Comparison of ENCODE assay signal across 1 cellular context in genomic region chr11:8654503-8654902, GRCh38.
TF ChIP-seq lines count a peak whose summit lies in the region.

No MANE protein-coding gene starts in this region.

TF ChIP-seq in HepG2, 621 proteins besides CTCF, POLR2A, EP300 and RAD21:
- TF ChIP-seq MLLT10 (CRISPR knock-in tag; IDR thresholded peaks at IDR 0.05) (no peak), CAMTA2 (CRISPR knock-in tag; IDR thresholded peaks at IDR 0.05; ENCODE audit: borderline replicate concordance) (no peak), ZBTB44 (CRISPR knock-in tag; IDR thresholded peaks at IDR 0.05) (no peak), EHMT2 (IDR thresholded peaks at IDR 0.05; ENCODE audit: borderline replicate concordance, low read depth, low read length) (no peak), FOXA1 (IDR thresholded peaks at IDR 0.05) (peak; percentile 21; the same call in 1 of the 2 replicates), FOXA1 (CRISPR knock-in tag; IDR thresholded peaks at IDR 0.05) (no peak), ZNF746 (CRISPR knock-in tag; IDR thresholded peaks at IDR 0.05) (no peak), ZFP1 (CRISPR knock-in tag; IDR thresholded peaks at IDR 0.05) (no peak), PRPF4 (IDR thresholded peaks at IDR 0.05; ENCODE audit: low read depth, low read length, poor library complexity, severe bottlenecking) (no peak), MIER2 (CRISPR knock-in tag; IDR thresholded peaks at IDR 0.05) (no peak)
